ENCODE assay signal across 24 cellular contexts in genomic region chr16:12551530-12551929, GRCh38.
A peak's percentile ranks its signal among the peaks of the same experiment; 100 is the strongest.
DNase-seq lines count a peak whose midpoint lies in the region; ATAC-seq, FAIRE-seq and TF ChIP-seq lines count a peak whose summit lies in the region.
"Had no signal": no experiment of that assay in that cellular context is flagged by ENCODE, and none has a peak within 500 bp of the region (broad histone marks: within the 10 kb centered on the region; RNA-seq: fewer than 3 reads in every experiment).

No MANE protein-coding gene starts in this region.

- intact Hi-C loops in HepG2 (cut with micrococcal nuclease; ENCODE audit: unreplicated experiment) (no loop called here), right lobe of liver (cut with DNase I) (no loop called here), OCI-LY7 (cut with micrococcal nuclease; ENCODE audit: unreplicated experiment) (loop anchor here (5.0 to 10.0 kb wide), 2 partner anchors 207 to 251 kb away; partner anchors contain the start of gene CPPED1)
- intact Hi-C loops in activated T-helper 2 cell treated with anti-CD3 and anti-CD28 coated beads, Interferon-gamma antibody, Interleukin-2, Interleukin-4, amounts not matched to agents 10 μg/mL and 5 μg/mL and 100 μg/mL, durations not matched to agents 14 hours and 24 hours and 36 hours (cut with micrococcal nuclease), result no loop called here

- ATAC-seq in HepG2, result peak; percentile 9; the same call in 1 of the 3 replicates
- ATAC-seq in right lobe of liver, result no peak
- ATAC-seq in GM18520 (IDR thresholded peaks at IDR 0.05; ENCODE audit: unreplicated experiment), result no peak
- ATAC-seq: lower lobe of right lung, mucosa of descending colon, PC-3 had no signal

- H3K9ac ChIP-seq in HepG2 (ENCODE audit: insufficient read depth, low read depth, low read length), result no peak overlapping the region

- H2AFZ ChIP-seq in HepG2 (ENCODE audit: low read length), result no peak overlapping the region
- H2AFZ ChIP-seq in OCI-LY7 (ENCODE audit: low read length), result peak overlapping the region; percentile 47; the same call in 1 of the 2 replicates

- POLR2A ChIA-PET in HepG2 (lab: Yijun Ruan, JAX) (no interaction called here), OCI-LY7 (lab: Charles Lee) (interaction anchor here (0.8 to 1.6 kb wide), 4 partner anchors 25 to 301 kb away, joined by 3 to 4 read pairs (median 3); no protein-coding TSS in a partner anchor)

- BruUV-seq in HepG2 (replicated peaks; lab: Mats Ljungman, UMichigan) (no TSS peak), OCI-LY7 (replicated peaks; lab: Mats Ljungman, UMichigan) (no TSS peak)

- no peak for FAIRE-seq in HepG2 (lab: Jason Lieb, UNC)

- H3K4me1 ChIP-seq in HepG2 (ENCODE audit: insufficient read depth, low read length), result peaks cover 7% of the 10 kb centered on the region; the same call in 1 of the 2 replicates
- no peaks in the 10 kb centered on the region for H3K4me1 ChIP-seq in right lobe of liver
- H3K4me1 ChIP-seq in OCI-LY7 (ENCODE audit: insufficient read depth, low read length, poor library complexity, severe bottlenecking), result peaks cover 93% of the 10 kb centered on the region
- H3K4me1 ChIP-seq: lower lobe of right lung, sigmoid colon had no signal

- CTCF ChIA-PET in HepG2 (lab: Yijun Ruan, JAX; ENCODE audit: low intra/inter-chr PET ratio, low total read pairs) (no interaction called here), OCI-LY7 (lab: Charles Lee; ENCODE audit: unreplicated experiment) (interaction anchor here (1.0 kb wide), 1 partner anchor 25 kb away, joined by 3 read pairs; no protein-coding TSS in a partner anchor)

- no peaks in the 10 kb centered on the region for H3K9me3 Mint-ChIP-seq in activated T-helper 2 cell treated with anti-CD3 and anti-CD28 coated beads, Interferon-gamma antibody, Interleukin-2, Interleukin-4, amounts not matched to agents 10 μg/mL and 5 μg/mL and 100 μg/mL, durations not matched to agents 14 hours and 24 hours and 36 hours
- H3K9me3 Mint-ChIP-seq: activated naive CD4-positive, alpha-beta T cell treated with anti-CD3 and anti-CD28 coated beads, Interleukin-2, amount 50 U/mL, for 24 hours; CD8-positive, alpha-beta memory T cell; stimulated activated naive CD8-positive, alpha-beta T cell treated with anti-CD3 and anti-CD28 coated beads, Interleukin-15, Interleukin-2, amounts not matched to agents 100 ng/mL and 50 ng/mL, for 24 hours had no signal

- no peaks in the 10 kb centered on the region for H3K9me2 ChIP-seq in OCI-LY7 (ENCODE audit: insufficient read depth, low read length)

- H3K4me3 Mint-ChIP-seq in activated T-helper 2 cell treated with anti-CD3 and anti-CD28 coated beads, Interferon-gamma antibody, Interleukin-2, Interleukin-4, amounts not matched to agents 10 μg/mL and 5 μg/mL and 100 μg/mL, durations not matched to agents 14 hours and 24 hours and 36 hours (ENCODE audit: low read depth), result no peak overlapping the region
- H3K4me3 Mint-ChIP-seq: activated naive CD4-positive, alpha-beta T cell treated with anti-CD3 and anti-CD28 coated beads, Interleukin-2, amount 50 U/mL, for 24 hours; CD8-positive, alpha-beta memory T cell; stimulated activated naive CD8-positive, alpha-beta T cell treated with anti-CD3 and anti-CD28 coated beads, Interleukin-15, Interleukin-2, amounts not matched to agents 100 ng/mL and 50 ng/mL, for 24 hours had no signal

- H3K36me3 ChIP-seq in HepG2 (replicated peaks in 1 of 2; ENCODE audit: control insufficient read depth in 1 of 2, insufficient read depth in 2 of 2, low read length in 2 of 2), result no peaks in the 10 kb centered on the region
- no peaks in the 10 kb centered on the region for H3K36me3 ChIP-seq in right lobe of liver
- H3K36me3 ChIP-seq in OCI-LY7 (ENCODE audit: insufficient read depth, low read length), result no peaks in the 10 kb centered on the region; the same call in 1 of the 2 replicates
- H3K36me3 ChIP-seq: lower lobe of right lung, sigmoid colon, thyroid gland had no signal

- TF ChIP-seq RAD21 in HepG2 (CRISPR knock-in tag; IDR thresholded peaks at IDR 0.05), result no peak

- 77% methylated on average over 3 of the region's 3 CpGs for WGBS in HepG2 (ENCODE audit: low lambda C conversion rate)
- WGBS in right lobe of liver (ENCODE audit: insufficient coverage, low coverage, low lambda C conversion rate, missing lambda C conversion rate), result 90% methylated on average over 3 of the region's 3 CpGs

- DNase-seq in HepG2 (ENCODE audit: low spot score) (no peak), right lobe of liver (no peak), OCI-LY7 (ENCODE audit: low spot score) (peak; percentile 83), GM03348 (ENCODE audit: low spot score) (no peak), AML-193 (lab: John Stamatoyannopoulos, UW) (no peak)
- no peak for DNase-seq in activated T-helper 2 cell treated with anti-CD3 and anti-CD28 coated beads, Interferon-gamma antibody, Interleukin-2, Interleukin-4, amounts not matched to agents 10 μg/mL and 5 μg/mL and 100 μg/mL, durations not matched to agents 14 hours and 24 hours and 36 hours (ENCODE audit: low spot score)
- DNase-seq: activated CD4-positive, alpha-beta T cell treated with anti-CD3 and anti-CD28 coated beads for 1 hour; DMS153; glutamatergic neuron; lower lobe of right lung; mucosa of descending colon; NCI-H1417 treated with DMSO at 0.1 percent for 48 hours; NCI-H2081 treated with DMSO at 0.1 percent for 48 hours; NCI-H446 treated with DMSO at 0.1 percent for 48 hours; PC-3; SHP77 treated with DMSO at 0.1 percent for 48 hours; sigmoid colon; stimulated activated CD4-positive, alpha-beta T cell treated with anti-CD3 and anti-CD28 coated beads, Interleukin-15, amount 100 ng/mL, for 24 hours; thyroid gland had no signal

- H3K27me3 Mint-ChIP-seq in activated T-helper 2 cell treated with anti-CD3 and anti-CD28 coated beads, Interferon-gamma antibody, Interleukin-2, Interleukin-4, amounts not matched to agents 10 μg/mL and 5 μg/mL and 100 μg/mL, durations not matched to agents 14 hours and 24 hours and 36 hours (ENCODE audit: low read depth), result no peaks in the 10 kb centered on the region
- H3K27me3 Mint-ChIP-seq: activated naive CD4-positive, alpha-beta T cell treated with anti-CD3 and anti-CD28 coated beads, Interleukin-2, amount 50 U/mL, for 24 hours; stimulated activated naive CD8-positive, alpha-beta T cell treated with anti-CD3 and anti-CD28 coated beads, Interleukin-15, Interleukin-2, amounts not matched to agents 100 ng/mL and 50 ng/mL, for 24 hours had no signal

- no peak for TF ChIP-seq EP300 in HepG2 (IDR thresholded peaks at IDR 0.05; ENCODE audit: low read depth in 2 of 2, low read length in 2 of 2)
- TF ChIP-seq EP300 in HepG2 (CRISPR knock-in tag; IDR thresholded peaks at IDR 0.05; ENCODE audit: borderline replicate concordance), result no peak

- H3K27me3 ChIP-seq in HepG2 (ENCODE audit: control insufficient read depth in 1 of 2, insufficient read depth in 2 of 2, low read length in 2 of 2) (no peaks in the 10 kb centered on the region), right lobe of liver (no peaks in the 10 kb centered on the region)
- H3K27me3 ChIP-seq: sigmoid colon, thyroid gland had no signal

- H3K9me3 ChIP-seq in HepG2 (ENCODE audit: low read length) (no peaks in the 10 kb centered on the region), right lobe of liver (no peaks in the 10 kb centered on the region), OCI-LY7 (ENCODE audit: low read length) (no peaks in the 10 kb centered on the region)
- H3K9me3 ChIP-seq: lower lobe of right lung, mucosa of descending colon, sigmoid colon, thyroid gland had no signal

- H3K4me2 ChIP-seq in HepG2 (ENCODE audit: low read depth, low read length) (no peak overlapping the region), OCI-LY7 (ENCODE audit: low read length) (peak overlapping the region; percentile 66)

- TF ChIP-seq POLR2A in HepG2 (IDR thresholded peaks at IDR 0.05; ENCODE audit: insufficient read depth in 1 of 2, low read depth in 2 of 2, low read length in 2 of 2), result no peak
- no peak for TF ChIP-seq POLR2A in right lobe of liver (IDR thresholded peaks at IDR 0.05)

- H3K27ac Mint-ChIP-seq in activated T-helper 2 cell treated with anti-CD3 and anti-CD28 coated beads, Interferon-gamma antibody, Interleukin-2, Interleukin-4, amounts not matched to agents 10 μg/mL and 5 μg/mL and 100 μg/mL, durations not matched to agents 14 hours and 24 hours and 36 hours, result peak overlapping the region; percentile 23
- H3K27ac Mint-ChIP-seq: activated naive CD4-positive, alpha-beta T cell treated with anti-CD3 and anti-CD28 coated beads, Interleukin-2, amount 50 U/mL, for 24 hours; stimulated activated naive CD8-positive, alpha-beta T cell treated with anti-CD3 and anti-CD28 coated beads, Interleukin-15, Interleukin-2, amounts not matched to agents 100 ng/mL and 50 ng/mL, for 24 hours had no signal

- no peaks in the 10 kb centered on the region for H3K79me2 ChIP-seq in HepG2 (ENCODE audit: insufficient read depth, low read length)
- peaks cover 4% of the 10 kb centered on the region; the same call in 1 of the 2 replicates for H3K79me2 ChIP-seq in OCI-LY7 (ENCODE audit: insufficient read depth, low read depth, low read length)

- H3K4me3 ChIP-seq in HepG2 (replicated peaks in 1 of 3; ENCODE audit: insufficient read depth in 1 of 3, low read depth in 2 of 3, low read length in 3 of 3) (no peak overlapping the region), right lobe of liver (no peak overlapping the region), OCI-LY7 (ENCODE audit: low read depth, low read length, poor library complexity, severe bottlenecking) (peak overlapping the region; percentile 16)
- H3K4me3 ChIP-seq: lower lobe of right lung, mucosa of descending colon, sigmoid colon, thyroid gland had no signal

- peaks cover 46% of the 10 kb centered on the region for H3K4me1 Mint-ChIP-seq in activated T-helper 2 cell treated with anti-CD3 and anti-CD28 coated beads, Interferon-gamma antibody, Interleukin-2, Interleukin-4, amounts not matched to agents 10 μg/mL and 5 μg/mL and 100 μg/mL, durations not matched to agents 14 hours and 24 hours and 36 hours (ENCODE audit: low read depth)

- in situ Hi-C loops in HepG2 (cut with HindIII; ENCODE audit: extremely low pct_ligation_motif_present, low pct_unique_long_range_greater_than_20kb), result no loop called here

- no peak overlapping the region for H3K27ac ChIP-seq in HepG2 (ENCODE audit: extremely low read length, insufficient read depth, low read length)
- no peak overlapping the region for H3K27ac ChIP-seq in right lobe of liver
- peak overlapping the region; percentile 98 for H3K27ac ChIP-seq in OCI-LY7 (ENCODE audit: low read depth, low read length, poor library complexity, severe bottlenecking)
- H3K27ac ChIP-seq: epithelial cell of prostate, lower lobe of right lung, sigmoid colon, thyroid gland had no signal

- TF ChIP-seq CTCF in HepG2 (CRISPR knock-in tag; IDR thresholded peaks at IDR 0.05) (no peak), right lobe of liver (IDR thresholded peaks at IDR 0.05) (no peak), OCI-LY7 (conservative IDR thresholded peaks at IDR 0.05; ENCODE audit: low read length) (no peak)

- H3K36me3 Mint-ChIP-seq in activated T-helper 2 cell treated with anti-CD3 and anti-CD28 coated beads, Interferon-gamma antibody, Interleukin-2, Interleukin-4, amounts not matched to agents 10 μg/mL and 5 μg/mL and 100 μg/mL, durations not matched to agents 14 hours and 24 hours and 36 hours (ENCODE audit: low read depth), result no peaks in the 10 kb centered on the region
- H3K36me3 Mint-ChIP-seq: activated naive CD4-positive, alpha-beta T cell treated with anti-CD3 and anti-CD28 coated beads, Interleukin-2, amount 50 U/mL, for 24 hours; CD8-positive, alpha-beta memory T cell had no signal

- H4K20me1 ChIP-seq in HepG2 (ENCODE audit: insufficient read depth, low read length), result no peaks in the 10 kb centered on the region
- H4K20me1 ChIP-seq in OCI-LY7 (ENCODE audit: insufficient read depth, low read length), result no peaks in the 10 kb centered on the region
